ENCODE assay signal across 1 cellular context in the genomic region with DNA sequence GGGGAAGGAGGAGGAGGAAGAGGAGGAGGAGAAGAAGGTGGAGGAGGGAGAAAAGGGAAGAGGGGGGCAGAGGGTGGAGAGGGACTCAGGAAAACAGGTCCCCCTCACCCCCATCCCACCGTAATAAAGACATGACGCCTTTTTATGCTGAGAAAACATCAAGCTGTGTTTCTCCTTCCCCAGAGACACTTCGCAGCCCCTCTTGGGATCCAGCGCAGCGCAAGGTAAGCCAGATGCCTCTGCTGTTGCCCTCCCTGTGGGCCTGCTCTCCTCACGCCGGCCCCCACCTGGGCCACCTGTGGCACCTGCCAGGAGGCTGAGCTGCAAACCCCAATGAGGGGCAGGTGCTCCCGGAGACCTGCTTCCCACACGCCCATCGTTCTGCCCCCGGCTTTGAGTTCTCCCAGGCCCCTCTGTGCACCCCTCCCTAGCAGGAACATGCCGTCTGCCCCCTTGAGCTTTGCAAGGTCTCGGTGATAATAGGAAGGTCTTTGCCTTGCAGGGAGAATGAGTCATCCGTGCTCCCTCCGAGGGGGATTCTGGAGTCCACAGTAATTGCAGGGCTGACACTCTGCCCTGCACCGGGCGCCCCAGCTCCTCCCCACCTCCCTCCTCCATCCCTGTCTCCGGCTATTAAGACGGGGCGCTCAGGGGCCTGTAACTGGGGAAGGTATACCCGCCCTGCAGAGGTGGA.
TF ChIP-seq lines count a peak whose summit lies in the region.

No MANE protein-coding gene starts in this region.

TF ChIP-seq in WTC11, 78 proteins besides CTCF, POLR2A, EP300 and RAD21 (continued from another document and continues in another):
- TF ChIP-seq ARID4B (CRISPR knock-in tag; IDR thresholded peaks at IDR 0.05; ENCODE audit: borderline replicate concordance) (no peak), GRHL2 (CRISPR knock-in tag; IDR thresholded peaks at IDR 0.05; ENCODE audit: insufficient replicate concordance, severe bottlenecking) (no peak), ZNF219 (CRISPR knock-in tag; IDR thresholded peaks at IDR 0.05; ENCODE audit: borderline replicate concordance) (no peak), ZNF263 (CRISPR knock-in tag; IDR thresholded peaks at IDR 0.05; ENCODE audit: low read depth) (peak; percentile 54; the same call in 1 of the 2 replicates), FOXK1 (CRISPR knock-in tag; IDR thresholded peaks at IDR 0.05) (no peak), ETV6 (CRISPR knock-in tag; IDR thresholded peaks at IDR 0.05) (peak; percentile 80; the same call in 1 of the 2 replicates), E2F1 (CRISPR knock-in tag; IDR thresholded peaks at IDR 0.05) (no peak), NR3C1 (CRISPR knock-in tag; conservative IDR thresholded peaks at IDR 0.05; ENCODE audit: low read depth) (no peak), ZNF121 (CRISPR knock-in tag; IDR thresholded peaks at IDR 0.05) (no peak), ZNF396 (CRISPR knock-in tag; IDR thresholded peaks at IDR 0.05; ENCODE audit: borderline replicate concordance) (no peak), ATF6 (CRISPR knock-in tag; IDR thresholded peaks at IDR 0.05) (no peak), PRRX2 (CRISPR knock-in tag; IDR thresholded peaks at IDR 0.05) (no peak), JAZF1 (CRISPR knock-in tag; IDR thresholded peaks at IDR 0.05) (no peak), EMX1 (CRISPR knock-in tag; IDR thresholded peaks at IDR 0.05) (no peak), RELA (CRISPR knock-in tag; IDR thresholded peaks at IDR 0.05; ENCODE audit: borderline replicate concordance) (no peak), OVOL2 (CRISPR knock-in tag; IDR thresholded peaks at IDR 0.05; ENCODE audit: borderline replicate concordance) (no peak), FOXJ3 (CRISPR knock-in tag; IDR thresholded peaks at IDR 0.05; ENCODE audit: borderline replicate concordance) (no peak), ZNF423 (CRISPR knock-in tag; IDR thresholded peaks at IDR 0.05) (0 out of 2 replicates have a peak, but pooled peaks have one; percentile 3), NFYB (CRISPR knock-in tag; conservative IDR thresholded peaks at IDR 0.05; ENCODE audit: low read depth) (no peak), SOX15 (CRISPR knock-in tag; IDR thresholded peaks at IDR 0.05) (no peak), CBFB (CRISPR knock-in tag; IDR thresholded peaks at IDR 0.05; ENCODE audit: low read depth) (no peak), ZNF671 (CRISPR knock-in tag; IDR thresholded peaks at IDR 0.05) (no peak), ZNF416 (CRISPR knock-in tag; IDR thresholded peaks at IDR 0.05) (no peak)
- TF ChIP-seq, protein P1, sequence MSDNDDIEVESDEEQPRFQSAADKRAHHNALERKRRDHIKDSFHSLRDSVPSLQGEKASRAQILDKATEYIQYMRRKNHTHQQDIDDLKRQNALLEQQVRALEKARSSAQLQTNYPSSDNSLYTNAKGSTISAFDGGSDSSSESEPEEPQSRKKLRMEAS (CRISPR knock-in tag; IDR thresholded peaks at IDR 0.05) = no peak
- TF ChIP-seq, protein P2, sequence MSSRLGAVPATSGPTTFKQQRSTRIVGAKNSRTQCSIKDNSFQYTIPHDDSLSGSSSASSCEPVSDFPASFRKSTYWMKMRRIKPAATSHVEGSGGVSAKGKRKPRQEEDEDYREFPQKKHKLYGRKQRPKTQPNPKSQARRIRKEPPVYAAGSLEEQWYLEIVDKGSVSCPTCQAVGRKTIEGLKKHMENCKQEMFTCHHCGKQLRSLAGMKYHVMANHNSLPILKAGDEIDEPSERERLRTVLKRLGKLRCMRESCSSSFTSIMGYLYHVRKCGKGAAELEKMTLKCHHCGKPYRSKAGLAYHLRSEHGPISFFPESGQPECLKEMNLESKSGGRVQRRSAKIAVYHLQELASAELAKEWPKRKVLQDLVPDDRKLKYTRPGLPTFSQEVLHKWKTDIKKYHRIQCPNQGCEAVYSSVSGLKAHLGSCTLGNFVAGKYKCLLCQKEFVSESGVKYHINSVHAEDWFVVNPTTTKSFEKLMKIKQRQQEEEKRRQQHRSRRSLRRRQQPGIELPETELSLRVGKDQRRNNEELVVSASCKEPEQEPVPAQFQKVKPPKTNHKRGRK (CRISPR knock-in tag; IDR thresholded peaks at IDR 0.05; ENCODE audit: borderline replicate concordance) = peak; percentile 72; the same call in 1 of the 2 replicates
- TF ChIP-seq, protein P3, sequence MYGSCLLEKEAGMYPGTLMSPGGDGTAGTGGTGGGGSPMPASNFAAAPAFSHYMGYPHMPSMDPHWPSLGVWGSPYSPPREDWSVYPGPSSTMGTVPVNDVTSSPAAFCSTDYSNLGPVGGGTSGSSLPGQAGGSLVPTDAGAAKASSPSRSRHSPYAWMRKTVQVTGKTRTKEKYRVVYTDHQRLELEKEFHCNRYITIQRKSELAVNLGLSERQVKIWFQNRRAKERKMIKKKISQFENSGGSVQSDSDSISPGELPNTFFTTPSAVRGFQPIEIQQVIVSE (CRISPR knock-in tag; IDR thresholded peaks at IDR 0.05; ENCODE audit: borderline replicate concordance) = no peak
- TF ChIP-seq, protein P4, sequence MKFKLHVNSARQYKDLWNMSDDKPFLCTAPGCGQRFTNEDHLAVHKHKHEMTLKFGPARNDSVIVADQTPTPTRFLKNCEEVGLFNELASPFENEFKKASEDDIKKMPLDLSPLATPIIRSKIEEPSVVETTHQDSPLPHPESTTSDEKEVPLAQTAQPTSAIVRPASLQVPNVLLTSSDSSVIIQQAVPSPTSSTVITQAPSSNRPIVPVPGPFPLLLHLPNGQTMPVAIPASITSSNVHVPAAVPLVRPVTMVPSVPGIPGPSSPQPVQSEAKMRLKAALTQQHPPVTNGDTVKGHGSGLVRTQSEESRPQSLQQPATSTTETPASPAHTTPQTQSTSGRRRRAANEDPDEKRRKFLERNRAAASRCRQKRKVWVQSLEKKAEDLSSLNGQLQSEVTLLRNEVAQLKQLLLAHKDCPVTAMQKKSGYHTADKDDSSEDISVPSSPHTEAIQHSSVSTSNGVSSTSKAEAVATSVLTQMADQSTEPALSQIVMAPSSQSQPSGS (CRISPR knock-in tag; IDR thresholded peaks at IDR 0.05; ENCODE audit: borderline replicate concordance, low read depth) = no peak
- TF ChIP-seq, protein P5, sequence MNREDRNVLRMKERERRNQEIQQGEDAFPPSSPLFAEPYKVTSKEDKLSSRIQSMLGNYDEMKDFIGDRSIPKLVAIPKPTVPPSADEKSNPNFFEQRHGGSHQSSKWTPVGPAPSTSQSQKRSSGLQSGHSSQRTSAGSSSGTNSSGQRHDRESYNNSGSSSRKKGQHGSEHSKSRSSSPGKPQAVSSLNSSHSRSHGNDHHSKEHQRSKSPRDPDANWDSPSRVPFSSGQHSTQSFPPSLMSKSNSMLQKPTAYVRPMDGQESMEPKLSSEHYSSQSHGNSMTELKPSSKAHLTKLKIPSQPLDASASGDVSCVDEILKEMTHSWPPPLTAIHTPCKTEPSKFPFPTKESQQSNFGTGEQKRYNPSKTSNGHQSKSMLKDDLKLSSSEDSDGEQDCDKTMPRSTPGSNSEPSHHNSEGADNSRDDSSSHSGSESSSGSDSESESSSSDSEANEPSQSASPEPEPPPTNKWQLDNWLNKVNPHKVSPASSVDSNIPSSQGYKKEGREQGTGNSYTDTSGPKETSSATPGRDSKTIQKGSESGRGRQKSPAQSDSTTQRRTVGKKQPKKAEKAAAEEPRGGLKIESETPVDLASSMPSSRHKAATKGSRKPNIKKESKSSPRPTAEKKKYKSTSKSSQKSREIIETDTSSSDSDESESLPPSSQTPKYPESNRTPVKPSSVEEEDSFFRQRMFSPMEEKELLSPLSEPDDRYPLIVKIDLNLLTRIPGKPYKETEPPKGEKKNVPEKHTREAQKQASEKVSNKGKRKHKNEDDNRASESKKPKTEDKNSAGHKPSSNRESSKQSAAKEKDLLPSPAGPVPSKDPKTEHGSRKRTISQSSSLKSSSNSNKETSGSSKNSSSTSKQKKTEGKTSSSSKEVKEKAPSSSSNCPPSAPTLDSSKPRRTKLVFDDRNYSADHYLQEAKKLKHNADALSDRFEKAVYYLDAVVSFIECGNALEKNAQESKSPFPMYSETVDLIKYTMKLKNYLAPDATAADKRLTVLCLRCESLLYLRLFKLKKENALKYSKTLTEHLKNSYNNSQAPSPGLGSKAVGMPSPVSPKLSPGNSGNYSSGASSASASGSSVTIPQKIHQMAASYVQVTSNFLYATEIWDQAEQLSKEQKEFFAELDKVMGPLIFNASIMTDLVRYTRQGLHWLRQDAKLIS (CRISPR knock-in tag; IDR thresholded peaks at IDR 0.05; ENCODE audit: borderline replicate concordance) = no peak
- TF ChIP-seq, protein P6, sequence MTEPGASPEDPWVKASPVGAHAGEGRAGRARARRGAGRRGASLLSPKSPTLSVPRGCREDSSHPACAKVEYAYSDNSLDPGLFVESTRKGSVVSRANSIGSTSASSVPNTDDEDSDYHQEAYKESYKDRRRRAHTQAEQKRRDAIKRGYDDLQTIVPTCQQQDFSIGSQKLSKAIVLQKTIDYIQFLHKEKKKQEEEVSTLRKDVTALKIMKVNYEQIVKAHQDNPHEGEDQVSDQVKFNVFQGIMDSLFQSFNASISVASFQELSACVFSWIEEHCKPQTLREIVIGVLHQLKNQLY (CRISPR knock-in tag; IDR thresholded peaks at IDR 0.05) = no peak
- TF ChIP-seq, protein P7, sequence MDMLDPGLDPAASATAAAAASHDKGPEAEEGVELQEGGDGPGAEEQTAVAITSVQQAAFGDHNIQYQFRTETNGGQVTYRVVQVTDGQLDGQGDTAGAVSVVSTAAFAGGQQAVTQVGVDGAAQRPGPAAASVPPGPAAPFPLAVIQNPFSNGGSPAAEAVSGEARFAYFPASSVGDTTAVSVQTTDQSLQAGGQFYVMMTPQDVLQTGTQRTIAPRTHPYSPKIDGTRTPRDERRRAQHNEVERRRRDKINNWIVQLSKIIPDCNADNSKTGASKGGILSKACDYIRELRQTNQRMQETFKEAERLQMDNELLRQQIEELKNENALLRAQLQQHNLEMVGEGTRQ (CRISPR knock-in tag; IDR thresholded peaks at IDR 0.05) = no peak
